In the genomic region with DNA sequence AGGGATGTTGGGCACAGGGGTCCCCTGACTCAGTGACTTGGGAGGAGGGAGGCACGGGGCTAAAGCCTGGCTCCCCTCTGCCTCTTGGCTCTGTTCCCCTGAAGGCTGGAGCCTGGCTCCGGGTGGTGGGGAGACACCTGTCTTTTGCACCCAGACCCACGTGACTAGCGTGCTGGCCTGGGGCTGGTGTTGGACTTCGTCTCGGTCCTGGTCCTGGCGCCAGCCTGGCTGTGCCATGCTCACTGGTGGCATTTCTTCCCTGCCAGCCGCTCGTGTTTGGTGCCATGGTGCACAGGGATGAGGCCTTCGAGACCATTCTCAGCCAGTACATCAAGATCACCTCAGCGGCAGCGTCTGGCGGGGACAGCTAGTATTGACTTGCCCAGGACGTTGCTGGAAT, we compare ENCODE assay signal across 2 cellular contexts.
TF ChIP-seq lines count a peak whose summit lies in the region.

No MANE protein-coding gene starts in this region.

TF ChIP-seq in liver, 16 proteins besides CTCF, POLR2A, EP300 and RAD21:
- TF ChIP-seq HNF4A (conservative IDR thresholded peaks at IDR 0.05), result peak in 1 of 2 donors; percentile 62
- TF ChIP-seq, protein P1, sequence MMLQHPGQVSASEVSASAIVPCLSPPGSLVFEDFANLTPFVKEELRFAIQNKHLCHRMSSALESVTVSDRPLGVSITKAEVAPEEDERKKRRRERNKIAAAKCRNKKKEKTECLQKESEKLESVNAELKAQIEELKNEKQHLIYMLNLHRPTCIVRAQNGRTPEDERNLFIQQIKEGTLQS (IDR thresholded peaks at IDR 0.05), result no peak
- peak in 1 of 2 donors; percentile 31 for TF ChIP-seq RXRA (IDR thresholded peaks at IDR 0.05)
- TF ChIP-seq FOXA2 (IDR thresholded peaks at IDR 0.05), result no peak
- TF ChIP-seq, protein P2, sequence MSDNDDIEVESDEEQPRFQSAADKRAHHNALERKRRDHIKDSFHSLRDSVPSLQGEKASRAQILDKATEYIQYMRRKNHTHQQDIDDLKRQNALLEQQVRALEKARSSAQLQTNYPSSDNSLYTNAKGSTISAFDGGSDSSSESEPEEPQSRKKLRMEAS (IDR thresholded peaks at IDR 0.05), result no peak
- TF ChIP-seq HNF4G (IDR thresholded peaks at IDR 0.05), result no peak

TF ChIP-seq in HepG2, 621 proteins besides CTCF, POLR2A, EP300 and RAD21:
- TF ChIP-seq, protein P3, sequence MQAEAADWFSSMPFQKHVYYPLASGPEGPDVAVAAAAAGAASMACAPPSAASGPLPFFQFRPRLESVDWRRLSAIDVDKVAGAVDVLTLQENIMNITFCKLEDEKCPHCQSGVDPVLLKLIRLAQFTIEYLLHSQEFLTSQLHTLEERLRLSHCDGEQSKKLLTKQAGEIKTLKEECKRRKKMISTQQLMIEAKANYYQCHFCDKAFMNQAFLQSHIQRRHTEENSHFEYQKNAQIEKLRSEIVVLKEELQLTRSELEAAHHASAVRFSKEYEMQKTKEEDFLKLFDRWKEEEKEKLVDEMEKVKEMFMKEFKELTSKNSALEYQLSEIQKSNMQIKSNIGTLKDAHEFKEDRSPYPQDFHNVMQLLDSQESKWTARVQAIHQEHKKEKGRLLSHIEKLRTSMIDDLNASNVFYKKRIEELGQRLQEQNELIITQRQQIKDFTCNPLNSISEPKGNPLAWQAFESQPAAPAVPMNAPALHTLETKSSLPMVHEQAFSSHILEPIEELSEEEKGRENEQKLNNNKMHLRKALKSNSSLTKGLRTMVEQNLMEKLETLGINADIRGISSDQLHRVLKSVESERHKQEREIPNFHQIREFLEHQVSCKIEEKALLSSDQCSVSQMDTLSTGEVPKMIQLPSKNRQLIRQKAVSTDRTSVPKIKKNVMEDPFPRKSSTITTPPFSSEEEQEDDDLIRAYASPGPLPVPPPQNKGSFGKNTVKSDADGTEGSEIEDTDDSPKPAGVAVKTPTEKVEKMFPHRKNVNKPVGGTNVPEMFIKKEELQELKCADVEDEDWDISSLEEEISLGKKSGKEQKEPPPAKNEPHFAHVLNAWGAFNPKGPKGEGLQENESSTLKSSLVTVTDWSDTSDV (CRISPR knock-in tag; IDR thresholded peaks at IDR 0.05), result no peak
- no peak for TF ChIP-seq SRF (IDR thresholded peaks at IDR 0.05; ENCODE audit: low read depth, low read length)
- no peak for TF ChIP-seq HOXA9 (CRISPR knock-in tag; IDR thresholded peaks at IDR 0.05; ENCODE audit: borderline replicate concordance)
- TF ChIP-seq, protein P4, sequence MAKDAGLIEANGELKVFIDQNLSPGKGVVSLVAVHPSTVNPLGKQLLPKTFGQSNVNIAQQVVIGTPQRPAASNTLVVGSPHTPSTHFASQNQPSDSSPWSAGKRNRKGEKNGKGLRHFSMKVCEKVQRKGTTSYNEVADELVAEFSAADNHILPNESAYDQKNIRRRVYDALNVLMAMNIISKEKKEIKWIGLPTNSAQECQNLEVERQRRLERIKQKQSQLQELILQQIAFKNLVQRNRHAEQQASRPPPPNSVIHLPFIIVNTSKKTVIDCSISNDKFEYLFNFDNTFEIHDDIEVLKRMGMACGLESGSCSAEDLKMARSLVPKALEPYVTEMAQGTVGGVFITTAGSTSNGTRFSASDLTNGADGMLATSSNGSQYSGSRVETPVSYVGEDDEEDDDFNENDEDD (CRISPR knock-in tag; IDR thresholded peaks at IDR 0.05; ENCODE audit: borderline replicate concordance), result no peak
- TF ChIP-seq, protein P5, sequence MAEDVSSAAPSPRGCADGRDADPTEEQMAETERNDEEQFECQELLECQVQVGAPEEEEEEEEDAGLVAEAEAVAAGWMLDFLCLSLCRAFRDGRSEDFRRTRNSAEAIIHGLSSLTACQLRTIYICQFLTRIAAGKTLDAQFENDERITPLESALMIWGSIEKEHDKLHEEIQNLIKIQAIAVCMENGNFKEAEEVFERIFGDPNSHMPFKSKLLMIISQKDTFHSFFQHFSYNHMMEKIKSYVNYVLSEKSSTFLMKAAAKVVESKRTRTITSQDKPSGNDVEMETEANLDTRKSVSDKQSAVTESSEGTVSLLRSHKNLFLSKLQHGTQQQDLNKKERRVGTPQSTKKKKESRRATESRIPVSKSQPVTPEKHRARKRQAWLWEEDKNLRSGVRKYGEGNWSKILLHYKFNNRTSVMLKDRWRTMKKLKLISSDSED (CRISPR knock-in tag; IDR thresholded peaks at IDR 0.05), result no peak
